ENCODE assay signal across 8 cellular contexts in genomic region chr9:130053109-130053503, GRCh38.
DNase-seq lines count a peak whose midpoint lies in the region; FAIRE-seq and TF ChIP-seq lines count a peak whose summit lies in the region.

No MANE protein-coding gene starts in this region.

- H3K4me3 ChIP-seq in GM12864 (ENCODE audit: low read depth, low read length) (peak overlapping the region; percentile 86), SU-DHL-6 (ENCODE audit: insufficient read depth, low read length, poor library complexity, severe bottlenecking) (peak overlapping the region; percentile 84), fibroblast of mammary gland (ENCODE audit: control insufficient read depth, low read depth, low read length) (peak overlapping the region; percentile 90), rectal smooth muscle tissue (ENCODE audit: low read length) (peak overlapping the region; percentile 94)

- H3K9me2 ChIP-seq in SU-DHL-6 (replicated peaks; ENCODE audit: insufficient read depth, low read length): no peaks in the 10 kb centered on the region

- H3K36me3 ChIP-seq in SU-DHL-6 (ENCODE audit: low read length) (no peaks in the 10 kb centered on the region), rectal smooth muscle tissue (ENCODE audit: control insufficient read depth, insufficient read depth, low read length) (no peaks in the 10 kb centered on the region)

- H3K27ac ChIP-seq in SU-DHL-6 (ENCODE audit: low read depth, low read length): peak overlapping the region; percentile 58
- H3K27ac ChIP-seq in rectal smooth muscle tissue (ENCODE audit: low read depth, low read length): peak overlapping the region; percentile 87

- H2AFZ ChIP-seq in SU-DHL-6 (ENCODE audit: low read depth, low read length, severe bottlenecking): peak overlapping the region; percentile 94

- H4K20me1 ChIP-seq in SU-DHL-6 (ENCODE audit: low read depth, low read length): no peaks in the 10 kb centered on the region

- DNase-seq in GM12864 (ENCODE audit: low read depth) (no peak), fibroblast of mammary gland (ENCODE audit: low read depth) (no peak), erythroblast (lab: John Stamatoyannopoulos, UW) (no peak), GM19239 (ENCODE audit: insufficient read length, low spot score) (no peak), NCI-H2107 treated with DMSO at 0.1 percent for 48 hours (lab: John Stamatoyannopoulos, UW; ENCODE audit: unreplicated experiment) (no peak)
- DNase-seq in stimulated activated CD4-positive, alpha-beta T cell treated with anti-CD3 and anti-CD28 coated beads, Interleukin-1b, Interleukin-23, amount 100 ng/mL, for 48 hours: no peak

- peak overlapping the region; percentile 72 for H3K4me2 ChIP-seq in SU-DHL-6 (ENCODE audit: low read depth, low read length, poor library complexity, severe bottlenecking)

- TF ChIP-seq POLR2A in erythroblast (IDR thresholded peaks at IDR 0.05; ENCODE audit: low read length): no peak

- H3F3A ChIP-seq in SU-DHL-6 (ENCODE audit: insufficient read depth): peaks cover 14% of the 10 kb centered on the region

- H3K4me1 ChIP-seq in rectal smooth muscle tissue (ENCODE audit: control insufficient read depth, insufficient read depth, low read length): peaks cover 9% of the 10 kb centered on the region

- H3K9ac ChIP-seq in SU-DHL-6 (ENCODE audit: low read length): peak overlapping the region; percentile 84
- H3K9ac ChIP-seq in rectal smooth muscle tissue (ENCODE audit: low read length): peak overlapping the region; percentile 70

- no peaks in the 10 kb centered on the region for H3K9me3 ChIP-seq in SU-DHL-6 (ENCODE audit: insufficient read depth, low read length)

- no peak for FAIRE-seq in GM19239 (lab: Jason Lieb, UNC)

- no peak for TF ChIP-seq CTCF in GM12864 (IDR thresholded peaks at IDR 0.05; ENCODE audit: low read depth, low read length, missing control alignments)
- no peak for TF ChIP-seq CTCF in SU-DHL-6 (IDR thresholded peaks at IDR 0.05; ENCODE audit: insufficient read depth, low read length, poor library complexity, severe bottlenecking)
- TF ChIP-seq CTCF in fibroblast of mammary gland (conservative IDR thresholded peaks at IDR 0.05; ENCODE audit: control insufficient read depth, insufficient read depth, low read depth, low read length): no peak

- peaks cover 47% of the 10 kb centered on the region for H3K79me2 ChIP-seq in SU-DHL-6 (ENCODE audit: insufficient read depth, low read length)

- H3K27me3 ChIP-seq in SU-DHL-6 (ENCODE audit: low read length) (no peaks in the 10 kb centered on the region), rectal smooth muscle tissue (ENCODE audit: control insufficient read depth, insufficient read depth, low read length) (no peaks in the 10 kb centered on the region)
